ENCODE assay signal across 8 cellular contexts in genomic region chrX:24646745-24647182, GRCh38. TPM values are rescaled to one million over a fixed set of nuclear protein-coding genes. Genes with fewer than 3 reads are reported as not detected.
DNase-seq lines count a peak whose midpoint lies in the region; ATAC-seq and TF ChIP-seq lines count a peak whose summit lies in the region.

No MANE protein-coding gene starts in this region.

- H3K4me3 Mint-ChIP-seq in T-cell = peak overlapping the region; percentile 73 to 75 (median 73)

- DNase-seq in DMS53 (lab: John Stamatoyannopoulos, UW) = peak; percentile 82
- DNase-seq in T-cell = peak in 2 of 34 experiments; percentile 0 to 6
- DNase-seq in globus pallidus (ENCODE audit: low spot score) = peak; percentile 50
- peak; percentile 58 for DNase-seq in retinal pigment epithelial cell (ENCODE audit: low read depth)
- DNase-seq in HK-2 (ENCODE audit: unreplicated experiment) = no peak
- DNase-seq in HuH-7 (ENCODE audit: low spot score) = no peak

- H3K9me3 Mint-ChIP-seq in T-cell = no peaks in the 10 kb centered on the region

- ATAC-seq in HG02798 (IDR thresholded peaks at IDR 0.05; ENCODE audit: poor library complexity, unreplicated experiment) = peak; percentile 22
- ATAC-seq in T-cell (replicated peaks in 1 of 4) = peak; percentile 27 to 55 (median 48)
- ATAC-seq in HG03108 (IDR thresholded peaks at IDR 0.05; ENCODE audit: unreplicated experiment) = no peak

- CTCF ChIA-PET in T-cell (lab: Charles Lee) = no interaction called here

- H3K27ac Mint-ChIP-seq in T-cell = no peak overlapping the region

- no peak for TF ChIP-seq CTCF in retinal pigment epithelial cell (conservative IDR thresholded peaks at IDR 0.05; ENCODE audit: low read depth, low read length)

- H3K4me1 Mint-ChIP-seq in T-cell = peaks cover 8 to 19% (median 17%) of the 10 kb centered on the region in 3 donors

- peak overlapping the region; percentile 48 for H3K4me3 ChIP-seq in retinal pigment epithelial cell (ENCODE audit: low read length)

- no peaks in the 10 kb centered on the region for H3K36me3 Mint-ChIP-seq in T-cell

- POLR2A ChIA-PET in T-cell (lab: Charles Lee) = interaction anchor here in 1 of 2 donors (0.6 kb wide), 1 partner anchor 404 kb away, joined by 3 read pairs; no protein-coding TSS in a partner anchor

- peaks cover 19 to 21% of the 10 kb centered on the region in 2 donors for H3K27me3 Mint-ChIP-seq in T-cell

RNA-seq across cellular contexts. Expression of gene PCYT1B, which starts 0.4 kb away (rescaled TPM):
- under 1 TPM in 2 of 5 donors, not detected in 3; 0.06 to 0.50 TPM for total RNA-seq in T-cell

RNA-seq across cellular contexts. Expression of gene POLA1, which starts 47.0 kb away (rescaled TPM):
- total RNA-seq in T-cell = 1 to 10 TPM; 6.1 to 9.9 (median 6.7) TPM

Comparison
In these comparisons a context has a peak if more than half of its experiments do, and no peak if none do; other contexts are left out.
1. DNase-seq: peak in DMS53 (single experiment), globus pallidus (single experiment) and retinal pigment epithelial cell (single experiment); none in HK-2 (single experiment) and HuH-7 (single experiment).